In the genomic region with DNA sequence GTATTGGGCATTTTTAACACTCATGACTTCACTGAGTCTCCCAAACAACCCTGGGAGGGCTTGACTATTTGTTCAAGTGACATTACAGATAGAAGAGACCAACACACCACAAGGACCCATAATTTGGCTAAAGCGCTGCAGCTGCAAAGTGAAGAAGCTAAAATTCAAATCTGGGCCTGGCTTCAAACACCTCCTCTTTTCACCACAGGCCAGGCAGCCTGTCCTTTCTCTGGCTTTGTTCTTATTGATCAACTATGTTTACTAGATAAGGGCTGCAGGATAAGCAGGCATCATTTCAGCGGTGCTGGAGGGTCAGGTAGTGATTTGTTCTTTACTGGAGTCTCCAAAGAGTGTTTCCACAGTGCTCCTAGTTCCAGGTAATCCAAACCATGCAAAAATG, we compare ENCODE assay signal across 23 cellular contexts. TPM values are rescaled to one million over a fixed set of nuclear protein-coding genes. Genes with fewer than 3 reads are reported as not detected.
A peak's percentile ranks its signal among the peaks of the same experiment; 100 is the strongest.
DNase-seq lines count a peak whose midpoint lies in the region; ATAC-seq and TF ChIP-seq lines count a peak whose summit lies in the region.
"Had no signal": no experiment of that assay in that cellular context is flagged by ENCODE, and none has a peak within 500 bp of the region (broad histone marks: within the 10 kb centered on the region; RNA-seq: fewer than 3 reads in every experiment).

No MANE protein-coding gene starts in this region.

- CTCF ChIA-PET in OCI-LY7 (lab: Charles Lee; ENCODE audit: unreplicated experiment) = no interaction called here

- H4K20me1 ChIP-seq in BLaER1 (peaks cover 28% of the 10 kb centered on the region), OCI-LY7 (ENCODE audit: insufficient read depth, low read length) (peaks cover 6% of the 10 kb centered on the region; the same call in 1 of the 2 replicates)

- no peaks in the 10 kb centered on the region for H3K9me2 ChIP-seq in OCI-LY7 (ENCODE audit: insufficient read depth, low read length)

- peaks cover 92% of the 10 kb centered on the region for H3K4me1 ChIP-seq in BLaER1
- H3K4me1 ChIP-seq in OCI-LY7 (ENCODE audit: insufficient read depth, low read length, poor library complexity, severe bottlenecking) = peaks cover 81% of the 10 kb centered on the region
- no peaks in the 10 kb centered on the region for H3K4me1 ChIP-seq in testis

- H3K36me3 ChIP-seq in BLaER1 (no peaks in the 10 kb centered on the region), OCI-LY7 (ENCODE audit: insufficient read depth, low read length) (no peaks in the 10 kb centered on the region), testis (ENCODE audit: low read depth, missing control alignments) (no peaks in the 10 kb centered on the region)

- intact Hi-C loops in OCI-LY7 (cut with micrococcal nuclease; ENCODE audit: unreplicated experiment) (no loop called here), testis (cut with DNase I; ENCODE audit: low total_unique reads) (no loop called here)

- peak overlapping the region; percentile 52 for H3K4me3 Mint-ChIP-seq in glutamatergic neuron (ENCODE audit: unreplicated experiment)
- no peak overlapping the region for H3K4me3 Mint-ChIP-seq in mesothelial cell of epicardium
- H3K4me3 Mint-ChIP-seq: CD8-positive, alpha-beta memory T cell had no signal

- peaks cover 35% of the 10 kb centered on the region for H3K4me1 Mint-ChIP-seq in glutamatergic neuron (ENCODE audit: low read depth, unreplicated experiment)
- peaks cover 48% of the 10 kb centered on the region for H3K4me1 Mint-ChIP-seq in mesothelial cell of epicardium
- H3K4me1 Mint-ChIP-seq: CD8-positive, alpha-beta memory T cell had no signal

- H2AFZ ChIP-seq in OCI-LY7 (ENCODE audit: low read length) = no peak overlapping the region

- peak overlapping the region; percentile 90 for H3K4me2 ChIP-seq in BLaER1
- peak overlapping the region; percentile 30; the same call in 1 of the 2 replicates for H3K4me2 ChIP-seq in OCI-LY7 (ENCODE audit: low read length)

- no peak overlapping the region for H3K9ac ChIP-seq in BLaER1

- BruUV-seq in OCI-LY7 (replicated peaks; lab: Mats Ljungman, UMichigan) = no TSS peak

- H3K27me3 ChIP-seq in BLaER1 = no peaks in the 10 kb centered on the region
- H3K27me3 ChIP-seq in testis = no peaks in the 10 kb centered on the region

- TF ChIP-seq POLR2A in testis (IDR thresholded peaks at IDR 0.05) = no peak

- POLR2A ChIA-PET in OCI-LY7 (lab: Charles Lee) = no interaction called here

- H3K9me3 ChIP-seq in BLaER1 (no peaks in the 10 kb centered on the region), OCI-LY7 (ENCODE audit: low read length) (no peaks in the 10 kb centered on the region), testis (no peaks in the 10 kb centered on the region)

- H3K36me3 Mint-ChIP-seq in glutamatergic neuron (ENCODE audit: unreplicated experiment) (peaks cover 4% of the 10 kb centered on the region), mesothelial cell of epicardium (peaks cover 10% of the 10 kb centered on the region)
- H3K36me3 Mint-ChIP-seq: CD8-positive, alpha-beta memory T cell had no signal

- ATAC-seq in HG03196 (IDR thresholded peaks at IDR 0.05; ENCODE audit: unreplicated experiment) = no peak
- ATAC-seq: SK-N-SH treated with all-trans-retinoic acid at 6 μM for 48 hours had no signal

- H3K27ac ChIP-seq in BLaER1 (no peak overlapping the region), OCI-LY7 (ENCODE audit: low read depth, low read length, poor library complexity, severe bottlenecking) (peak overlapping the region; percentile 6), testis (no peak overlapping the region)
- H3K27ac ChIP-seq: C4-2B, RWPE1 had no signal

- WGBS in testis, 2 donors = 78 to 81% methylated on average over 2 of the region's 2 CpGs

- DNase-seq in OCI-LY7 (ENCODE audit: low spot score) (peak; percentile 29), glutamatergic neuron (no peak), mesothelial cell of epicardium (ENCODE audit: low spot score in 2 of 2, unreplicated experiment in 2 of 2) (no peak), NCI-H82 (lab: John Stamatoyannopoulos, UW) (no peak), DMS 273 (lab: John Stamatoyannopoulos, UW; ENCODE audit: unreplicated experiment) (no peak), testis (no peak)
- DNase-seq: 8988T; Calu3; CD8-positive, alpha-beta memory T cell; DMS53; GF-D8; KBM-7; NCI-H1092; NCI-H1436 treated with DMSO at 0.1 percent for 48 hours; NCI-H2029 treated with DMSO at 0.1 percent for 48 hours; NCI-H2171; NCI-H345; SHP77 treated with DMSO at 0.1 percent for 48 hours had no signal

- no peak overlapping the region for H3K4me3 ChIP-seq in BLaER1
- H3K4me3 ChIP-seq in OCI-LY7 (ENCODE audit: low read depth, low read length, poor library complexity, severe bottlenecking) = no peak overlapping the region
- H3K4me3 ChIP-seq in testis = no peak overlapping the region

- H3K27me3 Mint-ChIP-seq in glutamatergic neuron (ENCODE audit: unreplicated experiment) = peaks cover 7% of the 10 kb centered on the region
- no peaks in the 10 kb centered on the region for H3K27me3 Mint-ChIP-seq in mesothelial cell of epicardium (ENCODE audit: low read depth)

- TF ChIP-seq CTCF in OCI-LY7 (conservative IDR thresholded peaks at IDR 0.05; ENCODE audit: low read length) = no peak
- no peak for TF ChIP-seq CTCF in glutamatergic neuron (IDR thresholded peaks at IDR 0.05; ENCODE audit: partially characterized antibody, unreplicated experiment)
- no peak for TF ChIP-seq CTCF in mesothelial cell of epicardium (IDR thresholded peaks at IDR 0.05; ENCODE audit: unreplicated experiment)
- TF ChIP-seq CTCF in testis (IDR thresholded peaks at IDR 0.05) = no peak

- peaks cover 5% of the 10 kb centered on the region for H3K9me3 Mint-ChIP-seq in glutamatergic neuron (ENCODE audit: unreplicated experiment)
- no peaks in the 10 kb centered on the region for H3K9me3 Mint-ChIP-seq in mesothelial cell of epicardium

- H3K27ac Mint-ChIP-seq in glutamatergic neuron (ENCODE audit: unreplicated experiment) (no peak overlapping the region), mesothelial cell of epicardium (peak overlapping the region; percentile 68)
- H3K27ac Mint-ChIP-seq: CD8-positive, alpha-beta memory T cell had no signal

- H3K79me2 ChIP-seq in OCI-LY7 (ENCODE audit: insufficient read depth, low read depth, low read length) = no peaks in the 10 kb centered on the region

RNA-seq across cellular contexts. Expression of a gene that starts 17.0 kb away (rescaled TPM):
- 5.8 and 6.8 TPM in 2 replicates for total RNA-seq in OCI-LY7 (2014; rRNA removed; shearing (Covaris generic))
- total RNA-seq in OCI-LY7 (2022) = 12.0 and 13.0 TPM in 2 replicates
- 17.6 TPM for total RNA-seq in glutamatergic neuron (ENCODE audit: unreplicated experiment)
- total RNA-seq in mesothelial cell of epicardium = 114 to 120 TPM (median 117 TPM) in 3 replicates
- 10 to 100 TPM; 35.9 to 68.0 TPM for total RNA-seq in testis
- 134 TPM for polyA plus RNA-seq in testis (ENCODE audit: insufficient read depth, low read depth, low replicate concordance)
